In the genomic region with DNA sequence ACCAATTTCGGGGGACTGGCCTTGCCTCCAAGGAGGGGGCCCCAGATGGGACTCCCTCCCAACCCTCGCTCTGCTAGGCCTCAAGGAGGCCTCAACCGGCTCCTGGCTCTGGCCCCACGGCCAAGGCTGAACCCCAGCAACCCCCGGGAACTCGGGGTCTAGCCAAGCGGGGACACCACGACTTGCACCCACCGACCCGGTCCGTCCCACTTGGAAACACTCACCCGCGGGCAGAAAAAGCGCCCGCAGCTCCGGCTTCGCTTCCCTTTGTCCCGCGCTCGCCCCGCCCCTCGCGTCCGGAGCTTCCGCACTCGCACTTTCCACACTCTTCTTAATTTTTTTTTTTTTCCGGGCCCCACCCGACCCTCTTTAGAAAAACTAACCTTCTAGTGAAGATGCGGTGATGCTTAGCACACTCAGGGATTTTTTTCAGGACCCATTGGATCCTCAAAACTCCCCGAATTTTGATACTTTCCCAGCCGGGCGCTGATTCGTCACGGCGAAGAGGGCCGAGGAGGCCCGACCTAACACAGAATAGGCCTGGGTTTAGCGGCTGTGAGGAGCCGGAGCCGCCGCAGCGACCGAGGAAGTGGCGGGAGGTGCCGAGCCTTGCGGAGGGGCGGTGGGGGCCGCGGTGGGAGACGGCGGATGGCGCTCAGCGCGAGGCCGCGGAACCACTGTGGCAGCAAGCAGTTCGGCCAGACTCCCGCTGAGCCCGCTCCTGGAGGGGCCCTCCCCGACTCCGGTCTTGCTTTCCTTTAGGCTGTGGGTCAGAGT, we compare ENCODE assay signal across 1 cellular context.
TF ChIP-seq lines count a peak whose summit lies in the region.

A gene (minus strand): TSS at position 270 of the 777 bp plus-strand sequence. CDS start 2,016 bp downstream, outside the sequence.

TF ChIP-seq in HepG2, 621 proteins besides CTCF, POLR2A, EP300 and RAD21 (continued from another document and continues in another):
- TF ChIP-seq, protein P1, sequence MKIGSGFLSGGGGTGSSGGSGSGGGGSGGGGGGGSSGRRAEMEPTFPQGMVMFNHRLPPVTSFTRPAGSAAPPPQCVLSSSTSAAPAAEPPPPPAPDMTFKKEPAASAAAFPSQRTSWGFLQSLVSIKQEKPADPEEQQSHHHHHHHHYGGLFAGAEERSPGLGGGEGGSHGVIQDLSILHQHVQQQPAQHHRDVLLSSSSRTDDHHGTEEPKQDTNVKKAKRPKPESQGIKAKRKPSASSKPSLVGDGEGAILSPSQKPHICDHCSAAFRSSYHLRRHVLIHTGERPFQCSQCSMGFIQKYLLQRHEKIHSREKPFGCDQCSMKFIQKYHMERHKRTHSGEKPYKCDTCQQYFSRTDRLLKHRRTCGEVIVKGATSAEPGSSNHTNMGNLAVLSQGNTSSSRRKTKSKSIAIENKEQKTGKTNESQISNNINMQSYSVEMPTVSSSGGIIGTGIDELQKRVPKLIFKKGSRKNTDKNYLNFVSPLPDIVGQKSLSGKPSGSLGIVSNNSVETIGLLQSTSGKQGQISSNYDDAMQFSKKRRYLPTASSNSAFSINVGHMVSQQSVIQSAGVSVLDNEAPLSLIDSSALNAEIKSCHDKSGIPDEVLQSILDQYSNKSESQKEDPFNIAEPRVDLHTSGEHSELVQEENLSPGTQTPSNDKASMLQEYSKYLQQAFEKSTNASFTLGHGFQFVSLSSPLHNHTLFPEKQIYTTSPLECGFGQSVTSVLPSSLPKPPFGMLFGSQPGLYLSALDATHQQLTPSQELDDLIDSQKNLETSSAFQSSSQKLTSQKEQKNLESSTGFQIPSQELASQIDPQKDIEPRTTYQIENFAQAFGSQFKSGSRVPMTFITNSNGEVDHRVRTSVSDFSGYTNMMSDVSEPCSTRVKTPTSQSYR (CRISPR knock-in tag; IDR thresholded peaks at IDR 0.05; ENCODE audit: borderline replicate concordance), result peak; percentile 10; the same call in 1 of the 2 replicates
- TF ChIP-seq, protein P2, sequence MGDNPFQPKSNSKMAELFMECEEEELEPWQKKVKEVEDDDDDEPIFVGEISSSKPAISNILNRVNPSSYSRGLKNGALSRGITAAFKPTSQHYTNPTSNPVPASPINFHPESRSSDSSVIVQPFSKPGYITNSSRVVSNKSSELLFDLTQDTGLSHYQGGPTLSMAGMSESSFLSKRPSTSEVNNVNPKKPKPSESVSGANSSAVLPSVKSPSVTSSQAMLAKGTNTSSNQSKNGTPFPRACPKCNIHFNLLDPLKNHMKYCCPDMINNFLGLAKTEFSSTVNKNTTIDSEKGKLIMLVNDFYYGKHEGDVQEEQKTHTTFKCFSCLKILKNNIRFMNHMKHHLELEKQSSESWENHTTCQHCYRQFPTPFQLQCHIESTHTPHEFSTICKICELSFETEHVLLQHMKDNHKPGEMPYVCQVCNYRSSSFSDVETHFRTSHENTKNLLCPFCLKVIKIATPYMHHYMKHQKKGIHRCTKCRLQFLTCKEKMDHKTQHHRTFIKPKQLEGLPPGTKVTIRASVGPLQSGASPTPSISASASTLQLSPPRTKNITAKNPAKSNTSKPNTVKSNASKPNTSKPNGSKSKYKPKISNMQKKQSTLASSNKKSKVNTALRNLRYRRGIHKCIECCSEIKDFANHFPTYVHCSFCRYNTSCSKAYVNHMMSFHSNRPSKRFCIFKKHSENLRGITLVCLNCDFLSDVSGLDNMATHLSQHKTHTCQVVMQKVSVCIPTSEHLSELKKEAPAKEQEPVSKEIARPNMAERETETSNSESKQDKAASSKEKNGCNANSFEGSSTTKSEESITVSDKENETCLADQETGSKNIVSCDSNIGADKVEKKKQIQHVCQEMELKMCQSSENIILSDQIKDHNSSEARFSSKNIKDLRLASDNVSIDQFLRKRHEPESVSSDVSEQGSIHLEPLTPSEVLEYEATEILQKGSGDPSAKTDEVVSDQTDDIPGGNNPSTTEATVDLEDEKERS (CRISPR knock-in tag; IDR thresholded peaks at IDR 0.05), result peak; percentile 59
- TF ChIP-seq ATF7 (IDR thresholded peaks at IDR 0.05) (no peak), ATF7 (CRISPR knock-in tag; IDR thresholded peaks at IDR 0.05) (peak; percentile 66; the same call in 1 of the 2 replicates), TAF15 (IDR thresholded peaks at IDR 0.05; ENCODE audit: low read depth, low read length, poor library complexity, severe bottlenecking) (no peak), HOXA9 (CRISPR knock-in tag; IDR thresholded peaks at IDR 0.05; ENCODE audit: borderline replicate concordance) (no peak; the same call in none of the 2 replicates), ZNF724P (CRISPR knock-in tag; IDR thresholded peaks at IDR 0.05; ENCODE audit: borderline replicate concordance) (peak; percentile 77; the same call in 1 of the 2 replicates), NR3C1 (CRISPR knock-in tag; IDR thresholded peaks at IDR 0.05) (no peak), SNAI1 (CRISPR knock-in tag; IDR thresholded peaks at IDR 0.05; ENCODE audit: borderline replicate concordance) (peak; percentile 23; the same call in 1 of the 2 replicates), ZNF782 (CRISPR knock-in tag; IDR thresholded peaks at IDR 0.05; ENCODE audit: borderline replicate concordance) (no peak), NR2F2 (IDR thresholded peaks at IDR 0.05; ENCODE audit: borderline replicate concordance, low read depth) (no peak), PHB2 (IDR thresholded peaks at IDR 0.05; ENCODE audit: partially characterized antibody) (no peak), ZSCAN25 (CRISPR knock-in tag; IDR thresholded peaks at IDR 0.05) (0 out of 2 replicates have a peak, but pooled peaks have one; percentile 44), ZNF703 (CRISPR knock-in tag; IDR thresholded peaks at IDR 0.05; ENCODE audit: borderline replicate concordance) (peak; percentile 95; the same call in 1 of the 2 replicates), ZNF713 (CRISPR knock-in tag; IDR thresholded peaks at IDR 0.05) (no peak), POLR2G (IDR thresholded peaks at IDR 0.05; ENCODE audit: low read depth, low read length) (peak; percentile 81), ZNF768 (CRISPR knock-in tag; IDR thresholded peaks at IDR 0.05) (peak; percentile 25; the same call in 1 of the 2 replicates), ZNF557 (CRISPR knock-in tag; IDR thresholded peaks at IDR 0.05) (no peak), SRSF9 (IDR thresholded peaks at IDR 0.05; ENCODE audit: borderline replicate concordance, insufficient read depth, low read depth, low read length, poor library complexity, severe bottlenecking) (no peak), ZFP36L2 (CRISPR knock-in tag; IDR thresholded peaks at IDR 0.05) (0 out of 2 replicates have a peak, but pooled peaks have one; percentile 54), ZFP37 (CRISPR knock-in tag; IDR thresholded peaks at IDR 0.05; ENCODE audit: borderline replicate concordance) (peak; percentile 75; the same call in 1 of the 2 replicates), ZNF777 (CRISPR knock-in tag; IDR thresholded peaks at IDR 0.05) (peak; percentile 25; the same call in 1 of the 2 replicates), ZNF260 (CRISPR knock-in tag; IDR thresholded peaks at IDR 0.05; ENCODE audit: borderline replicate concordance, low read depth) (no peak), ZNF234 (CRISPR knock-in tag; conservative IDR thresholded peaks at IDR 0.05) (peak; percentile 0), ZNF619 (CRISPR knock-in tag; IDR thresholded peaks at IDR 0.05) (0 out of 2 replicates have a peak, but pooled peaks have one; percentile 57), ZNF670 (CRISPR knock-in tag; IDR thresholded peaks at IDR 0.05; ENCODE audit: borderline replicate concordance) (no peak; the same call in 1 of the 2 replicates), RBM22 (optimal IDR thresholded peaks at IDR 0.05; ENCODE audit: low read length) (no peak), FLYWCH1 (CRISPR knock-in tag; IDR thresholded peaks at IDR 0.05) (no peak; the same call in 1 of the 2 replicates), ZNF253 (CRISPR knock-in tag; IDR thresholded peaks at IDR 0.05; ENCODE audit: borderline replicate concordance) (peak; percentile 67), ZNF792 (CRISPR knock-in tag; IDR thresholded peaks at IDR 0.05) (no peak; the same call in 1 of the 2 replicates), GABPA (IDR thresholded peaks at IDR 0.05; ENCODE audit: low read depth, low read length) (no peak), GABPA (CRISPR knock-in tag; IDR thresholded peaks at IDR 0.05; ENCODE audit: low read depth) (peak; percentile 49; the same call in 1 of the 2 replicates), SALL2 (CRISPR knock-in tag; IDR thresholded peaks at IDR 0.05) (peak; percentile 23; the same call in 1 of the 2 replicates), KLF9 (CRISPR knock-in tag; IDR thresholded peaks at IDR 0.05; ENCODE audit: low read depth) (peak; percentile 62; the same call in 1 of the 2 replicates)
- TF ChIP-seq, protein P3, sequence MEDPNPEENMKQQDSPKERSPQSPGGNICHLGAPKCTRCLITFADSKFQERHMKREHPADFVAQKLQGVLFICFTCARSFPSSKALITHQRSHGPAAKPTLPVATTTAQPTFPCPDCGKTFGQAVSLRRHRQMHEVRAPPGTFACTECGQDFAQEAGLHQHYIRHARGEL (CRISPR knock-in tag; IDR thresholded peaks at IDR 0.05), result 0 out of 2 replicates have a peak, but pooled peaks have one; percentile 63
- TF ChIP-seq, protein P4, sequence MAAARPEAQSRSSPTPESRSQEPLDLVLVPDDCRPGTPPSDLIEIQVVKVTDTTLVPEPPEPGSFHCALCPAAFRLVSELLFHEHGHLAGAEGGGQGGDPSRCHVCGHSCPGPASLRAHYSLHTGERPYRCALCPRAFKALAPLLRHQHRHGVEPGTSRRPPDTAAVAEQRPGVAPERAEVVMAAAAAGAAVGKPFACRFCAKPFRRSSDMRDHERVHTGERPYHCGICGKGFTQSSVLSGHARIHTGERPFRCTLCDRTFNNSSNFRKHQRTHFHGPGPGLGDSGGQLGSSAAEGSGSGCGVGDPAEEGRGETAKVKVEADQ (CRISPR knock-in tag; IDR thresholded peaks at IDR 0.05; ENCODE audit: borderline replicate concordance), result peak; percentile 93
- TF ChIP-seq, protein P5, sequence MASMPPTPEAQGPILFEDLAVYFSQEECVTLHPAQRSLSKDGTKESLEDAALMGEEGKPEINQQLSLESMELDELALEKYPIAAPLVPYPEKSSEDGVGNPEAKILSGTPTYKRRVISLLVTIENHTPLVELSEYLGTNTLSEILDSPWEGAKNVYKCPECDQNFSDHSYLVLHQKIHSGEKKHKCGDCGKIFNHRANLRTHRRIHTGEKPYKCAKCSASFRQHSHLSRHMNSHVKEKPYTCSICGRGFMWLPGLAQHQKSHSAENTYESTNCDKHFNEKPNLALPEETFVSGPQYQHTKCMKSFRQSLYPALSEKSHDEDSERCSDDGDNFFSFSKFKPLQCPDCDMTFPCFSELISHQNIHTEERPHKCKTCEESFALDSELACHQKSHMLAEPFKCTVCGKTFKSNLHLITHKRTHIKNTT (CRISPR knock-in tag; IDR thresholded peaks at IDR 0.05), result no peak
- TF ChIP-seq, protein P6, sequence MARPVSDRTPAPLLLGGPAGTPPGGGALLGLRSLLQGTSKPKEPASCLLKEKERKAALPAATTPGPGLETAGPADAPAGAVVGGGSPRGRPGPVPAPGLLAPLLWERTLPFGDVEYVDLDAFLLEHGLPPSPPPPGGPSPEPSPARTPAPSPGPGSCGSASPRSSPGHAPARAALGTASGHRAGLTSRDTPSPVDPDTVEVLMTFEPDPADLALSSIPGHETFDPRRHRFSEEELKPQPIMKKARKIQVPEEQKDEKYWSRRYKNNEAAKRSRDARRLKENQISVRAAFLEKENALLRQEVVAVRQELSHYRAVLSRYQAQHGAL (CRISPR knock-in tag; IDR thresholded peaks at IDR 0.05; ENCODE audit: not compliant biosample characterization), result no peak
- TF ChIP-seq, protein P7, sequence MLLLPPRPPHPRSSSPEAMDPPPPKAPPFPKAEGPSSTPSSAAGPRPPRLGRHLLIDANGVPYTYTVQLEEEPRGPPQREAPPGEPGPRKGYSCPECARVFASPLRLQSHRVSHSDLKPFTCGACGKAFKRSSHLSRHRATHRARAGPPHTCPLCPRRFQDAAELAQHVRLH (CRISPR knock-in tag; IDR thresholded peaks at IDR 0.05; ENCODE audit: borderline replicate concordance, low read depth), result no peak; the same call in none of the 2 replicates
- TF ChIP-seq, protein P8, sequence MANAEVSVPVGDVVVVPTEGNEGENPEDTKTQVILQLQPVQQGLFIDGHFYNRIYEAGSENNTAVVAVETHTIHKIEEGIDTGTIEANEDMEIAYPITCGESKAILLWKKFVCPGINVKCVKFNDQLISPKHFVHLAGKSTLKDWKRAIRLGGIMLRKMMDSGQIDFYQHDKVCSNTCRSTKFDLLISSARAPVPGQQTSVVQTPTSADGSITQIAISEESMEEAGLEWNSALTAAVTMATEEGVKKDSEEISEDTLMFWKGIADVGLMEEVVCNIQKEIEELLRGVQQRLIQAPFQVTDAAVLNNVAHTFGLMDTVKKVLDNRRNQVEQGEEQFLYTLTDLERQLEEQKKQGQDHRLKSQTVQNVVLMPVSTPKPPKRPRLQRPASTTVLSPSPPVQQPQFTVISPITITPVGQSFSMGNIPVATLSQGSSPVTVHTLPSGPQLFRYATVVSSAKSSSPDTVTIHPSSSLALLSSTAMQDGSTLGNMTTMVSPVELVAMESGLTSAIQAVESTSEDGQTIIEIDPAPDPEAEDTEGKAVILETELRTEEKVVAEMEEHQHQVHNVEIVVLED (CRISPR knock-in tag; IDR thresholded peaks at IDR 0.05; ENCODE audit: borderline replicate concordance), result peak; percentile 74; the same call in 1 of the 2 replicates
- TF ChIP-seq, protein P9, sequence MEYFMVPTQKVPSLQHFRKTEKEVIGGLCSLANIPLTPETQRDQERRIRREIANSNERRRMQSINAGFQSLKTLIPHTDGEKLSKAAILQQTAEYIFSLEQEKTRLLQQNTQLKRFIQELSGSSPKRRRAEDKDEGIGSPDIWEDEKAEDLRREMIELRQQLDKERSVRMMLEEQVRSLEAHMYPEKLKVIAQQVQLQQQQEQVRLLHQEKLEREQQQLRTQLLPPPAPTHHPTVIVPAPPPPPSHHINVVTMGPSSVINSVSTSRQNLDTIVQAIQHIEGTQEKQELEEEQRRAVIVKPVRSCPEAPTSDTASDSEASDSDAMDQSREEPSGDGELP (IDR thresholded peaks at IDR 0.05; ENCODE audit: borderline replicate concordance, low read depth), result no peak
- TF ChIP-seq, protein P10, sequence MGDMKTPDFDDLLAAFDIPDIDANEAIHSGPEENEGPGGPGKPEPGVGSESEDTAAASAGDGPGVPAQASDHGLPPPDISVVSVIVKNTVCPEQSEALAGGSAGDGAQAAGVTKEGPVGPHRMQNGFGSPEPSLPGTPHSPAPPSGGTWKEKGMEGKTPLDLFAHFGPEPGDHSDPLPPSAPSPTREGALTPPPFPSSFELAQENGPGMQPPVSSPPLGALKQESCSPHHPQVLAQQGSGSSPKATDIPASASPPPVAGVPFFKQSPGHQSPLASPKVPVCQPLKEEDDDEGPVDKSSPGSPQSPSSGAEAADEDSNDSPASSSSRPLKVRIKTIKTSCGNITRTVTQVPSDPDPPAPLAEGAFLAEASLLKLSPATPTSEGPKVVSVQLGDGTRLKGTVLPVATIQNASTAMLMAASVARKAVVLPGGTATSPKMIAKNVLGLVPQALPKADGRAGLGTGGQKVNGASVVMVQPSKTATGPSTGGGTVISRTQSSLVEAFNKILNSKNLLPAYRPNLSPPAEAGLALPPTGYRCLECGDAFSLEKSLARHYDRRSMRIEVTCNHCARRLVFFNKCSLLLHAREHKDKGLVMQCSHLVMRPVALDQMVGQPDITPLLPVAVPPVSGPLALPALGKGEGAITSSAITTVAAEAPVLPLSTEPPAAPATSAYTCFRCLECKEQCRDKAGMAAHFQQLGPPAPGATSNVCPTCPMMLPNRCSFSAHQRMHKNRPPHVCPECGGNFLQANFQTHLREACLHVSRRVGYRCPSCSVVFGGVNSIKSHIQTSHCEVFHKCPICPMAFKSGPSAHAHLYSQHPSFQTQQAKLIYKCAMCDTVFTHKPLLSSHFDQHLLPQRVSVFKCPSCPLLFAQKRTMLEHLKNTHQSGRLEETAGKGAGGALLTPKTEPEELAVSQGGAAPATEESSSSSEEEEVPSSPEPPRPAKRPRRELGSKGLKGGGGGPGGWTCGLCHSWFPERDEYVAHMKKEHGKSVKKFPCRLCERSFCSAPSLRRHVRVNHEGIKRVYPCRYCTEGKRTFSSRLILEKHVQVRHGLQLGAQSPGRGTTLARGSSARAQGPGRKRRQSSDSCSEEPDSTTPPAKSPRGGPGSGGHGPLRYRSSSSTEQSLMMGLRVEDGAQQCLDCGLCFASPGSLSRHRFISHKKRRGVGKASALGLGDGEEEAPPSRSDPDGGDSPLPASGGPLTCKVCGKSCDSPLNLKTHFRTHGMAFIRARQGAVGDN (CRISPR knock-in tag; IDR thresholded peaks at IDR 0.05), result peak; percentile 93
